Comparison of ENCODE assay signal across 26 cellular contexts in the genomic region with DNA sequence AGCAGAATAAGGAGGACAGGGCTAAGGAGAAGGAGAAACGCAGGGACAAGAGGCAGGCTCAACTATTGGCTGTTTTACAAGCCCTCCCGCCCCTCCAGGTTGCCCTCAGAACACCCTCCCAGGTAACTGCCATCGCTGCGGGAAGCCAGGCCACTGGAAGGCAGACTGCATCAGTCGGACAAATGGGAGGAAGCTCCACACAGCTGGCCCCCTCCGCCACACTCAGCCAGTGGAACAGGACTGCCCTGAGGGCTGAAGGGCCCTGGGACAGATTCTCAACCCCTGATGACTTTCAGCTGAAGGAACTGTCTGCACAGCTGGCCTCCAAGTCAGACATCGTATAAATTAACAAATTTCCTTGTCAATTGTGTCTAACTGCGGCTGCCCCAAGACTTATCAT. TPM values are rescaled to one million over a fixed set of nuclear protein-coding genes. Genes with fewer than 3 reads are reported as not detected.
DNase-seq lines count a peak whose midpoint lies in the region; ATAC-seq and TF ChIP-seq lines count a peak whose summit lies in the region.
"Had no signal": no experiment of that assay in that cellular context is flagged by ENCODE, and none has a peak within 500 bp of the region (broad histone marks: within the 10 kb centered on the region; RNA-seq: fewer than 3 reads in every experiment).

No MANE protein-coding gene starts in this region.

- peak overlapping the region in 1 of 11 experiments; percentile 82; a peak in 1 of 22 replicates for H3K27ac ChIP-seq in BLaER1 treated with 17β-estradiol and CSF1 and Interleukin-3, amounts not matched to agents 10 nM and 100 nM
- H3K27ac ChIP-seq in spleen, result no peak overlapping the region
- H3K27ac ChIP-seq: GM23248, KMS-11, RWPE1 had no signal

- H3K9me3 ChIP-seq in BLaER1 treated with 17β-estradiol and CSF1 and Interleukin-3, amounts not matched to agents 10 nM and 100 nM (replicated peaks in 1 of 11), result peaks cover 0 to 10% (median 3%) of the 10 kb centered on the region in 11 experiments; a peak in 3 of 22 replicates
- no peaks in the 10 kb centered on the region for H3K9me3 ChIP-seq in spleen
- H3K9me3 ChIP-seq: Caco-2 had no signal

- no peaks in the 10 kb centered on the region; the same call in 1 of the 2 replicates for H3K27me3 Mint-ChIP-seq in WTC11 (ENCODE audit: low read depth)
- H3K27me3 Mint-ChIP-seq: T-cell had no signal

- no peak overlapping the region for H3K4me3 ChIP-seq in BLaER1 treated with 17β-estradiol and CSF1 and Interleukin-3, amounts not matched to agents 10 nM and 100 nM
- no peak overlapping the region for H3K4me3 ChIP-seq in spleen
- H3K4me3 ChIP-seq: GM23248 had no signal

- intact Hi-C loops in spleen (cut with DNase I; ENCODE audit: low total_unique reads), result no loop called here

- 75 to 87% (median 81%) methylated on average over 7 to 8 of the region's 8 CpGs for WGBS in spleen, 5 donors

- H3K27me3 ChIP-seq in BLaER1 treated with 17β-estradiol and CSF1 and Interleukin-3, amounts not matched to agents 10 nM and 100 nM, result no peaks in the 10 kb centered on the region
- H3K27me3 ChIP-seq in spleen (replicated peaks in 1 of 7), result peaks cover 0 to 5% (median 0%) of the 10 kb centered on the region in 7 donors

- CTCF ChIA-PET in WTC11 (lab: Charles Lee), result interaction anchor here (1.9 kb wide), 1 partner anchor 33 kb away, joined by 6 read pairs; no protein-coding TSS in a partner anchor

- peak in 2 of 3 experiments; percentile 66 to 77 for DNase-seq in NCI-H1417 (lab: John Stamatoyannopoulos, UW)
- DNase-seq in WTC11 (ENCODE audit: low spot score), result no peak
- peak; percentile 45 for DNase-seq in spleen
- DNase-seq in hypothalamus (lab: John Stamatoyannopoulos, UW), result no peak
- DNase-seq: C1 segment of cervical spinal cord; CD4-positive, alpha-beta memory T cell; EL; GF-D8; GM23248; H9; HFFc6; IMR-90; MM.1S; NCI-H1436; NCI-H1930; NCI-H2107; NCI-H446 treated with DMSO at 0.1 percent for 48 hours; NCI-H526 treated with DMSO at 0.1 percent for 48 hours; SHP77; T-cell had no signal

- H3K9ac ChIP-seq in BLaER1 treated with 17β-estradiol and CSF1 and Interleukin-3, amounts not matched to agents 10 nM and 100 nM, result no peak overlapping the region
- H3K9ac ChIP-seq: GM23248, KMS-11 had no signal

- H3K4me1 ChIP-seq in BLaER1 treated with 17β-estradiol and CSF1 and Interleukin-3, amounts not matched to agents 10 nM and 100 nM, result peaks cover 25 to 58% (median 46%) of the 10 kb centered on the region in 10 experiments
- H3K4me1 ChIP-seq in spleen, result peaks cover 0 to 9% (median 0%) of the 10 kb centered on the region in 6 donors

- TF ChIP-seq POLR2A in spleen (IDR thresholded peaks at IDR 0.05), result no peak

- no peak for TF ChIP-seq CTCF in WTC11 (IDR thresholded peaks at IDR 0.05)
- TF ChIP-seq CTCF in spleen (IDR thresholded peaks at IDR 0.05 in 8 of 11, conservative IDR thresholded peaks at IDR 0.05 in 3 of 11), result no peak

- H3K9me3 Mint-ChIP-seq in WTC11, result peaks cover 7% of the 10 kb centered on the region
- H3K9me3 Mint-ChIP-seq: CD4-positive, alpha-beta memory T cell; HFFc6; T-cell had no signal

- no peaks in the 10 kb centered on the region; the same call in 1 of the 2 replicates for H3K36me3 Mint-ChIP-seq in WTC11
- H3K36me3 Mint-ChIP-seq: CD4-positive, alpha-beta memory T cell; T-cell had no signal

- no peaks in the 10 kb centered on the region for H3K4me1 Mint-ChIP-seq in WTC11

- ATAC-seq in WTC11 (0 out of 2 replicates have a peak, but pooled peaks have one; percentile 22), GM19351 (IDR thresholded peaks at IDR 0.05; ENCODE audit: unreplicated experiment) (no peak)
- no peak for ATAC-seq in activated CD4-positive, CD25-positive, alpha-beta regulatory T cell treated with anti-CD3 and anti-CD28 coated beads, Interleukin-2, amount 50 U/mL, for 24 hours
- ATAC-seq: T-cell had no signal

- peak overlapping the region in 9 of 11 experiments; percentile 64 to 91 (median 79); a peak in 15 of 22 replicates for H3K4me2 ChIP-seq in BLaER1 treated with 17β-estradiol and CSF1 and Interleukin-3, amounts not matched to agents 10 nM and 100 nM
- H3K4me2 ChIP-seq: KMS-11 had no signal

- no peak overlapping the region for H3K4me3 Mint-ChIP-seq in WTC11
- H3K4me3 Mint-ChIP-seq: CD4-positive, alpha-beta memory T cell; H9; HFFc6; T-cell had no signal

- H4K20me1 ChIP-seq in BLaER1 treated with 17β-estradiol and CSF1 and Interleukin-3, amounts not matched to agents 10 nM and 100 nM, result no peaks in the 10 kb centered on the region

- H3K27ac Mint-ChIP-seq in WTC11, result no peak overlapping the region
- H3K27ac Mint-ChIP-seq: CD4-positive, alpha-beta memory T cell; H9; HFFc6; T-cell had no signal

- POLR2A ChIA-PET in WTC11 (lab: Charles Lee), result no interaction called here

- H3K36me3 ChIP-seq in BLaER1 treated with 17β-estradiol and CSF1 and Interleukin-3, amounts not matched to agents 10 nM and 100 nM, result no peaks in the 10 kb centered on the region
- no peaks in the 10 kb centered on the region for H3K36me3 ChIP-seq in spleen

TF ChIP-seq in WTC11, 78 proteins besides CTCF, POLR2A, EP300 and RAD21 (continues in another document):
- TF ChIP-seq MLX (CRISPR knock-in tag; IDR thresholded peaks at IDR 0.05) (no peak), HMGA2 (CRISPR knock-in tag; IDR thresholded peaks at IDR 0.05) (no peak), TP53 (CRISPR knock-in tag; IDR thresholded peaks at IDR 0.05) (no peak), IRF2 (CRISPR knock-in tag; IDR thresholded peaks at IDR 0.05; ENCODE audit: borderline replicate concordance, low read depth) (no peak), MAX (CRISPR knock-in tag; IDR thresholded peaks at IDR 0.05) (no peak), ATF6 (CRISPR knock-in tag; IDR thresholded peaks at IDR 0.05) (no peak), SP1 (CRISPR knock-in tag; conservative IDR thresholded peaks at IDR 0.05) (no peak)
- TF ChIP-seq, protein P1, sequence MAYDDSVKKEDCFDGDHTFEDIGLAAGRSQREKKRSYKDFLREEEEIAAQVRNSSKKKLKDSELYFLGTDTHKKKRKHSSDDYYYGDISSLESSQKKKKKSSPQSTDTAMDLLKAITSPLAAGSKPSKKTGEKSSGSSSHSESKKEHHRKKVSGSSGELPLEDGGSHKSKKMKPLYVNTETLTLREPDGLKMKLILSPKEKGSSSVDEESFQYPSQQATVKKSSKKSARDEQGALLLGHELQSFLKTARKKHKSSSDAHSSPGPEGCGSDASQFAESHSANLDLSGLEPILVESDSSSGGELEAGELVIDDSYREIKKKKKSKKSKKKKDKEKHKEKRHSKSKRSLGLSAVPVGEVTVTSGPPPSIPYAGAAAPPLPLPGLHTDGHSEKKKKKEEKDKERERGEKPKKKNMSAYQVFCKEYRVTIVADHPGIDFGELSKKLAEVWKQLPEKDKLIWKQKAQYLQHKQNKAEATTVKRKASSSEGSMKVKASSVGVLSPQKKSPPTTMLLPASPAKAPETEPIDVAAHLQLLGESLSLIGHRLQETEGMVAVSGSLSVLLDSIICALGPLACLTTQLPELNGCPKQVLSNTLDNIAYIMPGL (CRISPR knock-in tag; IDR thresholded peaks at IDR 0.05), result no peak
- TF ChIP-seq, protein P2, sequence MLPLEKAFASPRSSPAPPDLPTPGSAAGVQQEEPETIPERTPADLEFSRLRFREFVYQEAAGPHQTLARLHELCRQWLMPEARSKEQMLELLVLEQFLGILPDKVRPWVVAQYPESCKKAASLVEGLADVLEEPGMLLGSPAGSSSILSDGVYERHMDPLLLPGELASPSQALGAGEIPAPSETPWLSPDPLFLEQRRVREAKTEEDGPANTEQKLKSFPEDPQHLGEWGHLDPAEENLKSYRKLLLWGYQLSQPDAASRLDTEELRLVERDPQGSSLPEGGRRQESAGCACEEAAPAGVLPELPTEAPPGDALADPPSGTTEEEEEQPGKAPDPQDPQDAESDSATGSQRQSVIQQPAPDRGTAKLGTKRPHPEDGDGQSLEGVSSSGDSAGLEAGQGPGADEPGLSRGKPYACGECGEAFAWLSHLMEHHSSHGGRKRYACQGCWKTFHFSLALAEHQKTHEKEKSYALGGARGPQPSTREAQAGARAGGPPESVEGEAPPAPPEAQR (CRISPR knock-in tag; IDR thresholded peaks at IDR 0.05), result no peak

RNA-seq across cellular contexts. Expression of gene LRRC3, which starts 21.8 kb away (rescaled TPM):
- total RNA-seq in WTC11 (2021), result 4.4 to 5.7 TPM (median 4.7 TPM) in 3 replicates
- 1 to 10 TPM; 1.3 to 4.9 (median 3.4) TPM for total RNA-seq in spleen
- polyA plus RNA-seq in spleen, result under 1 TPM; 0.24 to 0.86 (median 0.26) TPM
- total RNA-seq: HFFc6 had no signal

Comparison
In these comparisons a context has a peak if more than half of its experiments do, and no peak if none do; other contexts are left out.
1. DNase-seq: peak in NCI-H1417 (2 of 3) and spleen (single experiment); none in WTC11 (single experiment) and hypothalamus (0 of 51).